In genomic region chrY:19410980-19411766, GRCh38 we compare ENCODE assay signal across 21 cellular contexts.
DNase-seq lines count a peak whose midpoint lies in the region; ATAC-seq, FAIRE-seq and TF ChIP-seq lines count a peak whose summit lies in the region.
"Had no signal": no experiment of that assay in that cellular context is flagged by ENCODE, and none has a peak within 500 bp of the region (broad histone marks: within the 10 kb centered on the region; RNA-seq: fewer than 3 reads in every experiment).

No MANE protein-coding gene starts in this region.

- no peak overlapping the region for H2BK5ac ChIP-seq in mesendoderm (ENCODE audit: low read length)

- H2AK5ac ChIP-seq in mesendoderm (ENCODE audit: low read length), result no peak overlapping the region

- no peaks in the 10 kb centered on the region for H3K79me1 ChIP-seq in mesendoderm (ENCODE audit: low read length)

- ATAC-seq in A549, result peak; percentile 68 to 75
- ATAC-seq in HG02870 (IDR thresholded peaks at IDR 0.05; ENCODE audit: unreplicated experiment), result no peak
- ATAC-seq: GM12878, GM23338, K562 had no signal

- TF ChIP-seq POLR2A in A549 (IDR thresholded peaks at IDR 0.05; ENCODE audit: low read length), result no peak

- no peak for TF ChIP-seq CTCF in A549 (IDR thresholded peaks at IDR 0.05)
- TF ChIP-seq CTCF in bronchial epithelial cell (IDR thresholded peaks at IDR 0.05; ENCODE audit: insufficient read depth, low read length, severe bottlenecking), result no peak
- no peak for TF ChIP-seq CTCF in BE2C (IDR thresholded peaks at IDR 0.05; ENCODE audit: low read depth, low read length)

- no peak overlapping the region for H3K18ac ChIP-seq in mesendoderm (ENCODE audit: low read length)

- no peak overlapping the region for H3K23ac ChIP-seq in mesendoderm (ENCODE audit: low read length)

- 12% methylated on average over 2 of the region's 3 CpGs for WGBS in A549 (ENCODE audit: missing lambda C conversion rate)
- 58% methylated on average over 3 of the region's 3 CpGs for WGBS in HUES64
- no CpG with 5 or more reads among the region's 3 CpGs for WGBS in mesendoderm (ENCODE audit: extremely low coverage, insufficient coverage, low lambda C conversion rate)

- H3K4me1 ChIP-seq in A549 (peaks cover 17% of the 10 kb centered on the region; the same call in 2 of the 3 replicates), HUES64 (ENCODE audit: insufficient read depth, low read length) (0 out of 2 replicates have a peak, but pooled peaks cover 4% of the 10 kb centered on the region), mesendoderm (ENCODE audit: control insufficient read depth, low read depth, low read length) (no peaks in the 10 kb centered on the region), BE2C (no peaks in the 10 kb centered on the region)
- H3K4me1 ChIP-seq: SJCRH30 had no signal

- H3K27ac ChIP-seq in A549, result peak overlapping the region; percentile 72; a peak in 5 of 6 replicates
- peak overlapping the region; percentile 71; the same call in 1 of the 2 replicates for H3K27ac ChIP-seq in HUES64 (ENCODE audit: low read depth, low read length)
- no peak overlapping the region for H3K27ac ChIP-seq in mesendoderm (ENCODE audit: low read depth, low read length)
- H3K27ac ChIP-seq: C4-2B, SJCRH30 had no signal

- FAIRE-seq in A549 (lab: Jason Lieb, UNC) (no peak), bronchial epithelial cell (lab: Jason Lieb, UNC) (no peak)
- FAIRE-seq: GM12878, K562 had no signal

- peak overlapping the region; percentile 59 for H3K4me2 ChIP-seq in A549
- H3K4me2 ChIP-seq in mesendoderm (ENCODE audit: low read length), result no peak overlapping the region
- H3K4me2 ChIP-seq: GM23338 had no signal

- no peak overlapping the region for H2BK120ac ChIP-seq in mesendoderm (ENCODE audit: low read depth, low read length)

- no peaks in the 10 kb centered on the region for H3K79me2 ChIP-seq in mesendoderm (ENCODE audit: control insufficient read depth, insufficient read depth, low read length)

- DNase-seq in A549 (ENCODE audit: low read depth in 1 of 2, low spot score in 1 of 2), result peak; percentile 2 to 65
- peak; percentile 91 for DNase-seq in bronchial epithelial cell (ENCODE audit: low read depth)
- peak; percentile 59 for DNase-seq in mesendoderm
- no peak for DNase-seq in stimulated activated CD4-positive, alpha-beta T cell treated with anti-CD3 and anti-CD28 coated beads, Interleukin-4, amount 100 ng/mL, for 1 hour
- no peak for DNase-seq in globus pallidus (ENCODE audit: low spot score)
- DNase-seq in BE2C, result no peak
- DNase-seq: DMS 273 treated with DMSO at 0.1 percent for 48 hours, DND-41, GDM1, NCI-H1105, NCI-H1694, NCI-H2081 treated with DMSO at 0.1 percent for 48 hours, NCI-H2227 treated with DMSO at 0.1 percent for 48 hours, NCI-H524, SJCRH30 had no signal

- H3K4me3 ChIP-seq in A549, result no peak overlapping the region
- no peak overlapping the region for H3K4me3 ChIP-seq in HUES64 (ENCODE audit: low read length)
- no peak overlapping the region for H3K4me3 ChIP-seq in bronchial epithelial cell (ENCODE audit: low read depth, low read length)
- H3K4me3 ChIP-seq in mesendoderm (ENCODE audit: low read length), result no peak overlapping the region
- H3K4me3 ChIP-seq in BE2C (ENCODE audit: low read depth, low read length), result no peak overlapping the region
- H3K4me3 ChIP-seq: GM12878, GM23338, K562, SJCRH30 had no signal

- H3K9me3 ChIP-seq in A549, result no peaks in the 10 kb centered on the region
- H3K9me3 ChIP-seq in HUES64 (ENCODE audit: insufficient read depth, low read depth, low read length), result no peaks in the 10 kb centered on the region
- H3K9me3 ChIP-seq in BE2C, result no peaks in the 10 kb centered on the region
- H3K9me3 ChIP-seq: SJCRH30 had no signal

- CTCF ChIA-PET in A549 (lab: Yijun Ruan, JAX), result no interaction called here

- H3K36me3 ChIP-seq in HUES64 (ENCODE audit: insufficient read depth, low read length), result no peaks in the 10 kb centered on the region
- no peaks in the 10 kb centered on the region for H3K36me3 ChIP-seq in bronchial epithelial cell (ENCODE audit: control insufficient read depth, insufficient read depth, low read length)
- H3K36me3 ChIP-seq in mesendoderm (ENCODE audit: control insufficient read depth, insufficient read depth, low read length), result no peaks in the 10 kb centered on the region
- H3K36me3 ChIP-seq in BE2C, result no peaks in the 10 kb centered on the region
- H3K36me3 ChIP-seq: SJCRH30 had no signal

- POLR2A ChIA-PET in A549 (lab: Yijun Ruan, JAX), result no interaction called here

- no peak overlapping the region for H3K56ac ChIP-seq in mesendoderm (ENCODE audit: low read length)

- no peak for TF ChIP-seq EP300 in A549 (IDR thresholded peaks at IDR 0.05)

- no peak overlapping the region for H4K5ac ChIP-seq in mesendoderm (ENCODE audit: low read length)

- H3K27me3 ChIP-seq in HUES64 (ENCODE audit: insufficient read depth, low read length) (no peaks in the 10 kb centered on the region), bronchial epithelial cell (ENCODE audit: control insufficient read depth, insufficient read depth, low read length) (no peaks in the 10 kb centered on the region), mesendoderm (ENCODE audit: insufficient read depth, low read length, poor library complexity) (no peaks in the 10 kb centered on the region), BE2C (no peaks in the 10 kb centered on the region)
- H3K27me3 ChIP-seq: SJCRH30 had no signal

- H3K4ac ChIP-seq in mesendoderm (ENCODE audit: low read depth, low read length), result no peak overlapping the region

- TF ChIP-seq RAD21 in A549 (conservative IDR thresholded peaks at IDR 0.05 in 1 of 2, IDR thresholded peaks at IDR 0.05 in 1 of 2), result no peak

- no peak overlapping the region for H2BK15ac ChIP-seq in mesendoderm (replicated peaks; ENCODE audit: low read depth)

- H4K8ac ChIP-seq in mesendoderm (ENCODE audit: low read depth, low read length), result no peak overlapping the region

- H3K9ac ChIP-seq in HUES64 (ENCODE audit: low read depth, low read length) (no peak overlapping the region), mesendoderm (ENCODE audit: low read length) (no peak overlapping the region)

TF ChIP-seq in A549, 52 proteins besides CTCF, POLR2A, EP300 and RAD21:
- TF ChIP-seq RCOR1 (IDR thresholded peaks at IDR 0.05; ENCODE audit: low read depth, low read length) (no peak), MAFK (IDR thresholded peaks at IDR 0.05; ENCODE audit: partially characterized antibody) (peak; percentile 43)

Comparison
In these comparisons a context has a peak if more than half of its experiments do, and no peak if none do; other contexts are left out.
1. DNase-seq: peak in A549 (2 of 2), bronchial epithelial cell (single experiment) and mesendoderm (single experiment); none in stimulated activated CD4-positive, alpha-beta T cell treated with anti-CD3 and anti-CD28 coated beads, Interleukin-4, amount 100 ng/mL, for 1 hour (single experiment), globus pallidus (single experiment) and BE2C (single experiment).